9 cellular contexts compared by ENCODE assay signal in genomic region chr1:172357753-172358152, GRCh38.
A peak's percentile ranks its signal among the peaks of the same experiment; 100 is the strongest.
DNase-seq lines count a peak whose midpoint lies in the region; ATAC-seq, FAIRE-seq and TF ChIP-seq lines count a peak whose summit lies in the region.
"Had no signal": no experiment of that assay in that cellular context is flagged by ENCODE, and none has a peak within 500 bp of the region (broad histone marks: within the 10 kb centered on the region; RNA-seq: fewer than 3 reads in every experiment).

No MANE protein-coding gene starts in this region.

- H3K27ac Mint-ChIP-seq in activated T-cell treated with anti-CD3 and anti-CD28 coated beads, Interleukin-2, amount 50 U/mL, for 24 hours, result peak overlapping the region; percentile 91
- H3K27ac Mint-ChIP-seq in activated T-helper 17 cell treated with anti-CD3 and anti-CD28 coated beads, Interleukin-2, amount 50 U/mL, for 72 hours, result peak overlapping the region; percentile 92

- H3K27me3 ChIP-seq in left lung (no peaks in the 10 kb centered on the region), tibial nerve (no peaks in the 10 kb centered on the region)

- no peak for TF ChIP-seq EP300 in tibial nerve (IDR thresholded peaks at IDR 0.05)

- H3K27ac ChIP-seq in left lung (peak overlapping the region; percentile 79 to 83), tibial nerve (peak overlapping the region; percentile 41 to 94 (median 72))

- no peaks in the 10 kb centered on the region for H3K36me3 Mint-ChIP-seq in activated T-cell treated with anti-CD3 and anti-CD28 coated beads, Interleukin-2, amount 50 U/mL, for 24 hours (ENCODE audit: low read depth)
- H3K36me3 Mint-ChIP-seq in activated T-helper 17 cell treated with anti-CD3 and anti-CD28 coated beads, Interleukin-2, amount 50 U/mL, for 72 hours (ENCODE audit: low read depth), result no peaks in the 10 kb centered on the region

- in situ Hi-C loops in ACHN (cut with HindIII; ENCODE audit: low pct_ligation_motif_present, low pct_unique_long_range_greater_than_20kb, low sequenced_read_pairs), result no loop called here

- no peak for DNase-seq in activated T-cell treated with anti-CD3 and anti-CD28 coated beads, Interleukin-2, amount 50 U/mL, for 24 hours
- DNase-seq in activated T-cell treated with anti-CD3 and anti-CD28 coated beads for 4 hours (no peak), left lung (no peak), tibial nerve (ENCODE audit: low spot score in 2 of 2) (no peak), D721Med (ENCODE audit: insufficient read length, low spot score) (no peak), ACHN (no peak), MV-4-11 (lab: John Stamatoyannopoulos, UW) (no peak)
- DNase-seq: AML-193 had no signal

- H3K9me3 Mint-ChIP-seq in activated T-cell treated with anti-CD3 and anti-CD28 coated beads, Interleukin-2, amount 50 U/mL, for 24 hours, result no peaks in the 10 kb centered on the region
- H3K9me3 Mint-ChIP-seq in activated T-helper 17 cell treated with anti-CD3 and anti-CD28 coated beads, Interleukin-2, amount 50 U/mL, for 72 hours, result no peaks in the 10 kb centered on the region

- no peak for ATAC-seq in activated T-helper 17 cell treated with anti-CD3 and anti-CD28 coated beads, Interleukin-2, amount 50 U/mL, for 72 hours (replicated peaks)
- ATAC-seq in left lung, result no peak

- intact Hi-C loops in left lung (cut with DNase I), result no loop called here

- H3K27me3 Mint-ChIP-seq in activated T-cell treated with anti-CD3 and anti-CD28 coated beads, Interleukin-2, amount 50 U/mL, for 24 hours, result no peaks in the 10 kb centered on the region
- H3K27me3 Mint-ChIP-seq in activated T-helper 17 cell treated with anti-CD3 and anti-CD28 coated beads, Interleukin-2, amount 50 U/mL, for 72 hours, result no peaks in the 10 kb centered on the region

- TF ChIP-seq CTCF in left lung (IDR thresholded peaks at IDR 0.05) (no peak), tibial nerve (IDR thresholded peaks at IDR 0.05) (no peak), D721Med (IDR thresholded peaks at IDR 0.05; ENCODE audit: insufficient read depth, missing control alignments) (no peak)

- TF ChIP-seq POLR2A in tibial nerve (IDR thresholded peaks at IDR 0.05), result no peak

- H3K4me3 Mint-ChIP-seq in activated T-cell treated with anti-CD3 and anti-CD28 coated beads, Interleukin-2, amount 50 U/mL, for 24 hours, result peak overlapping the region; percentile 64
- peak overlapping the region; percentile 68 for H3K4me3 Mint-ChIP-seq in activated T-helper 17 cell treated with anti-CD3 and anti-CD28 coated beads, Interleukin-2, amount 50 U/mL, for 72 hours

- WGBS in tibial nerve, 2 donors, result 12 to 14% methylated on average over 1 of the region's 1 CpG

- H3K4me1 Mint-ChIP-seq in activated T-cell treated with anti-CD3 and anti-CD28 coated beads, Interleukin-2, amount 50 U/mL, for 24 hours (ENCODE audit: low read depth), result peaks cover 74% of the 10 kb centered on the region
- H3K4me1 Mint-ChIP-seq in activated T-helper 17 cell treated with anti-CD3 and anti-CD28 coated beads, Interleukin-2, amount 50 U/mL, for 72 hours, result peaks cover 26% of the 10 kb centered on the region

- H3K9me3 ChIP-seq in left lung (no peaks in the 10 kb centered on the region), tibial nerve (no peaks in the 10 kb centered on the region)

- H3K4me3 ChIP-seq in left lung, result no peak overlapping the region
- H3K4me3 ChIP-seq in tibial nerve, result peak overlapping the region in 2 of 4 donors; percentile 4 to 12

- peaks cover 22 to 29% of the 10 kb centered on the region in 2 donors for H3K4me1 ChIP-seq in left lung
- peaks cover 0 to 50% (median 28%) of the 10 kb centered on the region in 4 donors for H3K4me1 ChIP-seq in tibial nerve

- FAIRE-seq in D721Med (lab: Jason Lieb, UNC), result no peak

- no peaks in the 10 kb centered on the region for H3K36me3 ChIP-seq in left lung
- H3K36me3 ChIP-seq in tibial nerve, result no peaks in the 10 kb centered on the region
